In genomic region chr13:98083936-98084335, GRCh38 we compare ENCODE assay signal across 16 cellular contexts. TPM values are rescaled to one million over a fixed set of nuclear protein-coding genes. Genes with fewer than 3 reads are reported as not detected.
DNase-seq lines count a peak whose midpoint lies in the region; ATAC-seq and TF ChIP-seq lines count a peak whose summit lies in the region.
"Had no signal": no experiment of that assay in that cellular context is flagged by ENCODE, and none has a peak within 500 bp of the region (broad histone marks: within the 10 kb centered on the region; RNA-seq: fewer than 3 reads in every experiment).

No MANE protein-coding gene starts in this region.

- no peaks in the 10 kb centered on the region for H4K20me1 ChIP-seq in IMR-90 (ENCODE audit: insufficient read depth, low read length)

- no peak for TF ChIP-seq POLR2A in IMR-90 (IDR thresholded peaks at IDR 0.05; ENCODE audit: low read depth, low read length)

- H4K91ac ChIP-seq in IMR-90 (ENCODE audit: insufficient read depth, low read depth, low read length) (peak overlapping the region; percentile 10), mesenchymal stem cell (ENCODE audit: low read length) (no peak overlapping the region)

- H3K27ac ChIP-seq in AG04450 (ENCODE audit: low read depth, low read length), result peak overlapping the region; percentile 47
- H3K27ac ChIP-seq in IMR-90 (ENCODE audit: insufficient read depth, low read length), result peak overlapping the region; percentile 2; the same call in 1 of the 2 replicates
- peak overlapping the region; percentile 82 for H3K27ac ChIP-seq in mesenchymal stem cell (ENCODE audit: low read length, poor library complexity, severe bottlenecking)
- H3K27ac ChIP-seq: PC-9 had no signal

- no CpG with 5 or more reads among the region's 3 CpGs for WGBS in IMR-90 (ENCODE audit: extremely low coverage in 2 of 2, insufficient read length in 1 of 2), 2 experiments
- 100% methylated on average over 2 of the region's 3 CpGs for WGBS in mesenchymal stem cell

- H3K4me1 Mint-ChIP-seq in natural killer cell, result no peaks in the 10 kb centered on the region
- H3K4me1 Mint-ChIP-seq: CD4-positive, CD25-positive, alpha-beta regulatory T cell had no signal

- H3K4me2 ChIP-seq in IMR-90 (ENCODE audit: low read depth, low read length) (peak overlapping the region; percentile 19; the same call in 1 of the 2 replicates), mesenchymal stem cell (ENCODE audit: low read length, poor library complexity, severe bottlenecking) (peak overlapping the region; percentile 43)
- H3K4me2 ChIP-seq: PC-9 had no signal

- no peak overlapping the region for H2AK9ac ChIP-seq in IMR-90 (replicated peaks; ENCODE audit: low read depth, low read length, poor library complexity)

- no peaks in the 10 kb centered on the region for H3K36me3 Mint-ChIP-seq in natural killer cell
- H3K36me3 Mint-ChIP-seq: CD4-positive, CD25-positive, alpha-beta regulatory T cell had no signal

- DNase-seq in AG04450 (ENCODE audit: low read depth, low spot score) (no peak), IMR-90 (peak; percentile 15), epithelial cell of esophagus (ENCODE audit: low read depth) (peak; percentile 42), mesenchymal stem cell (no peak), anterior cingulate cortex (lab: John Stamatoyannopoulos, UW) (no peak), natural killer cell (no peak)
- no peak for DNase-seq in activated CD4-positive, CD25-positive, alpha-beta regulatory T cell treated with anti-CD3 and anti-CD28 coated beads, Interleukin-2, amount 50 U/mL, for 72 hours
- DNase-seq: AML-193; CD4-positive, CD25-positive, alpha-beta regulatory T cell; DMS53; NCI-H1105 treated with DMSO at 0.1 percent for 48 hours; NCI-H187 treated with DMSO at 0.1 percent for 48 hours; NCI-H446 treated with DMSO at 0.1 percent for 48 hours; NCI-H748 treated with DMSO at 0.1 percent for 48 hours; PC-9 had no signal

- in situ Hi-C loops in IMR-90 (cut with MboI; ENCODE audit: low sequenced_read_pairs), result no loop called here

- H2AK5ac ChIP-seq in IMR-90 (ENCODE audit: low read depth, low read length) (no peak overlapping the region), mesenchymal stem cell (ENCODE audit: low read length, severe bottlenecking) (no peak overlapping the region)

- H3K9ac ChIP-seq in IMR-90 (ENCODE audit: low read depth, low read length) (no peak overlapping the region), mesenchymal stem cell (ENCODE audit: low read length) (no peak overlapping the region)

- no peaks in the 10 kb centered on the region for H3K9me3 Mint-ChIP-seq in natural killer cell

- ATAC-seq in IMR-90 (ENCODE audit: low read depth) (peak; percentile 25), natural killer cell (no peak), GM18907 (IDR thresholded peaks at IDR 0.05; ENCODE audit: unreplicated experiment) (no peak)

- H3K4me3 Mint-ChIP-seq in natural killer cell, result no peak overlapping the region
- H3K4me3 Mint-ChIP-seq: CD4-positive, CD25-positive, alpha-beta regulatory T cell had no signal

- H3K9me3 ChIP-seq in AG04450 (ENCODE audit: control insufficient read depth, insufficient read depth, low read length) (no peaks in the 10 kb centered on the region; the same call in 1 of the 2 replicates), IMR-90 (ENCODE audit: control insufficient read depth, insufficient read depth, low read length) (no peaks in the 10 kb centered on the region), mesenchymal stem cell (ENCODE audit: control insufficient read depth, low read length) (no peaks in the 10 kb centered on the region)

- H3K23ac ChIP-seq in IMR-90 (ENCODE audit: low read depth, low read length) (no peak overlapping the region), mesenchymal stem cell (ENCODE audit: low read length in 2 of 2) (no peak overlapping the region)

- peaks cover 4% of the 10 kb centered on the region; the same call in 1 of the 2 replicates for H3K4me1 ChIP-seq in IMR-90 (ENCODE audit: control insufficient read depth, insufficient read depth, low read length)
- H3K4me1 ChIP-seq in mesenchymal stem cell (ENCODE audit: control insufficient read depth, insufficient read depth, low read depth, low read length), result peaks cover 2% of the 10 kb centered on the region

- no peak overlapping the region for H2BK12ac ChIP-seq in mesenchymal stem cell (ENCODE audit: low read length in 2 of 2)

- peak overlapping the region; percentile 11; the same call in 1 of the 2 replicates for H3K56ac ChIP-seq in IMR-90 (ENCODE audit: extremely low read depth, insufficient read depth, low read length)

- H2BK20ac ChIP-seq in IMR-90 (ENCODE audit: low read depth, low read length), result peak overlapping the region; percentile 12

- H3K14ac ChIP-seq in IMR-90 (replicated peaks; ENCODE audit: low read depth, low read length) (no peak overlapping the region), mesenchymal stem cell (ENCODE audit: low read length in 2 of 2) (no peak overlapping the region)

- no peak overlapping the region for H3K4me3 ChIP-seq in AG04450 (ENCODE audit: low read depth, low read length)
- no peak overlapping the region for H3K4me3 ChIP-seq in IMR-90 (ENCODE audit: insufficient read depth, low read depth, low read length)
- no peak overlapping the region for H3K4me3 ChIP-seq in epithelial cell of esophagus (ENCODE audit: low read length)
- no peak overlapping the region for H3K4me3 ChIP-seq in mesenchymal stem cell (ENCODE audit: insufficient read depth in 1 of 2, low read depth in 1 of 2, low read length in 2 of 2)
- H3K4me3 ChIP-seq: PC-9 had no signal

- POLR2A ChIA-PET in AG04450 (lab: Yijun Ruan, JAX) (interaction anchor here (0.6 kb wide), 1 partner anchor 288 kb away, joined by 3 read pairs; no protein-coding TSS in a partner anchor), IMR-90 (lab: Charles Lee; ENCODE audit: unreplicated experiment) (no interaction called here)

- H3K4ac ChIP-seq in IMR-90 (ENCODE audit: low read depth, low read length) (peak overlapping the region; percentile 85; the same call in 1 of the 2 replicates), mesenchymal stem cell (ENCODE audit: low read depth in 1 of 2, low read length in 2 of 2) (no peak overlapping the region)

- no peak overlapping the region for H2AFZ ChIP-seq in IMR-90 (replicated peaks; ENCODE audit: low read length, poor library complexity)
- H2AFZ ChIP-seq in mesenchymal stem cell (ENCODE audit: low read depth, low read length), result no peak overlapping the region
- H2AFZ ChIP-seq: PC-9 had no signal

- peak overlapping the region; percentile 64 to 75; a peak in 1 of 4 replicates for H4K8ac ChIP-seq in IMR-90 (ENCODE audit: low read depth in 2 of 2, low read length in 2 of 2)
- no peak overlapping the region for H4K8ac ChIP-seq in mesenchymal stem cell (ENCODE audit: low read length)

- H3K27ac Mint-ChIP-seq in natural killer cell, result no peak overlapping the region
- H3K27ac Mint-ChIP-seq: CD4-positive, CD25-positive, alpha-beta regulatory T cell had no signal

- BruUV-seq in IMR-90 (replicated peaks; lab: Mats Ljungman, UMichigan), result no TSS peak

- CTCF ChIA-PET in AG04450 (lab: Charles Lee), result interaction anchor here (0.6 to 1.4 kb wide), 3 partner anchors 17 to 69 kb away, joined by 3 to 4 read pairs (median 3); no protein-coding TSS in a partner anchor
- CTCF ChIA-PET in IMR-90 (lab: Yijun Ruan, JAX), result interaction anchor here (1.0 kb wide), 1 partner anchor 9 kb away, joined by 3 read pairs; no protein-coding TSS in a partner anchor

- H3K79me1 ChIP-seq in IMR-90 (ENCODE audit: low read depth in 1 of 2, low read length in 2 of 2) (no peaks in the 10 kb centered on the region), mesenchymal stem cell (replicated peaks; ENCODE audit: low read length, poor library complexity, severe bottlenecking) (no peaks in the 10 kb centered on the region)

- H3K18ac ChIP-seq in IMR-90 (ENCODE audit: low read depth, low read length) (peak overlapping the region; percentile 17; the same call in 1 of the 2 replicates), mesenchymal stem cell (ENCODE audit: low read depth in 1 of 2, low read length in 2 of 2) (no peak overlapping the region)

- TF ChIP-seq CTCF in AG04450 (IDR thresholded peaks at IDR 0.05; ENCODE audit: low read depth, low read length), result no peak
- TF ChIP-seq CTCF in IMR-90 (conservative IDR thresholded peaks at IDR 0.05; ENCODE audit: low read depth, low read length), result no peak
- no peak for TF ChIP-seq CTCF in epithelial cell of esophagus (IDR thresholded peaks at IDR 0.05; ENCODE audit: insufficient read depth, low read depth, low read length, missing control alignments)
- TF ChIP-seq CTCF in natural killer cell (IDR thresholded peaks at IDR 0.05), result no peak

- dilution Hi-C loops in IMR-90 (cut with HindIII; ENCODE audit: low sequenced_read_pairs, unreplicated experiment), result no loop called here

- peaks cover 3% of the 10 kb centered on the region for H3K9me1 ChIP-seq in IMR-90 (ENCODE audit: insufficient read depth, low read length)

- no peak for TF ChIP-seq RAD21 in IMR-90 (IDR thresholded peaks at IDR 0.05; ENCODE audit: low read length)

- H3K27me3 ChIP-seq in AG04450 (ENCODE audit: control insufficient read depth, insufficient read depth, low read length), result no peaks in the 10 kb centered on the region
- H3K27me3 ChIP-seq in IMR-90 (ENCODE audit: control insufficient read depth, insufficient read depth, low read length), result no peaks in the 10 kb centered on the region
- H3K27me3 ChIP-seq in mesenchymal stem cell (ENCODE audit: control insufficient read depth in 1 of 2, insufficient read depth in 1 of 2, low read length in 2 of 2), result no peaks in the 10 kb centered on the region

- no peak overlapping the region for H4K5ac ChIP-seq in IMR-90 (ENCODE audit: low read depth, low read length)

- H3K36me3 ChIP-seq in IMR-90 (ENCODE audit: control insufficient read depth, insufficient read depth, low read length) (no peaks in the 10 kb centered on the region), mesenchymal stem cell (ENCODE audit: control insufficient read depth in 1 of 2, insufficient read depth in 2 of 2, low read depth in 1 of 2, low read length in 2 of 2) (no peaks in the 10 kb centered on the region)

- peaks cover 0 to under 1% of the 10 kb centered on the region in 2 donors for H3K27me3 Mint-ChIP-seq in natural killer cell (ENCODE audit: low read depth in 2 of 2)
- H3K27me3 Mint-ChIP-seq: CD4-positive, CD25-positive, alpha-beta regulatory T cell had no signal

- H2BK120ac ChIP-seq in IMR-90 (ENCODE audit: low read depth, low read length) (peak overlapping the region; percentile 89), mesenchymal stem cell (ENCODE audit: low read depth, low read length) (no peak overlapping the region)

- intact Hi-C loops in IMR-90 (cut with micrococcal nuclease), result no loop called here
- intact Hi-C loops in natural killer cell (cut with micrococcal nuclease), result no loop called here

- peak overlapping the region; percentile 52 for H2BK5ac ChIP-seq in IMR-90 (ENCODE audit: low read depth, low read length, poor library complexity, severe bottlenecking)
- peak overlapping the region; percentile 81 for H2BK5ac ChIP-seq in mesenchymal stem cell (ENCODE audit: low read depth, low read length, poor library complexity, severe bottlenecking)

- H2BK15ac ChIP-seq in IMR-90 (ENCODE audit: low read depth, low read length) (0 out of 3 replicates have a peak overlapping the region, but pooled peaks have one; percentile 39), mesenchymal stem cell (ENCODE audit: low read depth, poor library complexity, severe bottlenecking) (no peak overlapping the region)

RNA-seq across cellular contexts. Expression of gene FARP1, which starts 59.0 kb away (rescaled TPM):
- polyA plus RNA-seq in AG04450 (2011; rRNA removed) (76.4 and 83.0 TPM in 2 replicates), IMR-90 (2012; rRNA removed) (32.6 and 39.6 TPM in 2 replicates)
- 117 and 153 TPM in 2 replicates for polyA minus RNA-seq in AG04450 (2011; rRNA and poly(A)+ RNA removed)
- total RNA-seq in IMR-90 (2012; rRNA removed) (48.3 and 57.0 TPM in 2 replicates), natural killer cell (1 to 10 TPM in 2 of 3 donors, under 1 TPM in 1; 0.71 to 1.2 (median 1.1) TPM)
- 25.4 and 27.9 TPM in 2 replicates for polyA plus RNA-seq in IMR-90 (2012; cell fraction: cytosol; rRNA removed)
- polyA plus RNA-seq in IMR-90 (2012; cell fraction: nucleus; rRNA removed; ENCODE audit: low replicate concordance), result 49.5 and 91.9 TPM in 2 replicates
- polyA plus RNA-seq in mesenchymal stem cell (2013, experiment 1 of 2), result 266 TPM
- 270 TPM for polyA plus RNA-seq in mesenchymal stem cell (2013, experiment 2 of 2)

Comparison
In these comparisons a context has a peak if more than half of its experiments do, and no peak if none do; other contexts are left out.
1. DNase-seq: peak in IMR-90 (single experiment) and epithelial cell of esophagus (single experiment); none in AG04450 (single experiment), mesenchymal stem cell (single experiment), anterior cingulate cortex (0 of 58), natural killer cell (single experiment) and activated CD4-positive, CD25-positive, alpha-beta regulatory T cell treated with anti-CD3 and anti-CD28 coated beads, Interleukin-2, amount 50 U/mL, for 72 hours (single experiment).
2. H3K27ac ChIP-seq: peak in every context shown above with its lines; median percentile 82 in mesenchymal stem cell; 47 in AG04450; 2 in IMR-90.
3. RNA of gene FARP1, which starts 59.0 kb away (total RNA-seq): 48.3 to 57.0 TPM in IMR-90; 0.71 to 1.2 TPM in natural killer cell; every median in the first group is over 10 times any median in the second.